Comparison of ENCODE assay signal across 9 cellular contexts in genomic region chr6:11434565-11435326, GRCh38.
DNase-seq lines count a peak whose midpoint lies in the region; ATAC-seq and TF ChIP-seq lines count a peak whose summit lies in the region.
"Had no signal": no experiment of that assay in that cellular context is flagged by ENCODE, and none has a peak within 500 bp of the region (broad histone marks: within the 10 kb centered on the region; RNA-seq: fewer than 3 reads in every experiment).

No MANE protein-coding gene starts in this region.

- intact Hi-C loops in psoas muscle (cut with DNase I) = no loop called here

- WGBS in psoas muscle, 3 donors = 63 to 67% (median 67%) methylated on average over 10 of the region's 10 CpGs

- no peaks in the 10 kb centered on the region for H3K9me3 ChIP-seq in psoas muscle

- no peaks in the 10 kb centered on the region for H3K36me3 ChIP-seq in psoas muscle (ENCODE audit: insufficient read depth in 1 of 2, low read depth in 1 of 2)
- H3K36me3 ChIP-seq: neural progenitor cell had no signal

- ATAC-seq in psoas muscle (peak in 3 of 4 donors; percentile 30 to 43 (median 41)), GM18909 (IDR thresholded peaks at IDR 0.05; ENCODE audit: poor library complexity, unreplicated experiment) (no peak)

- peaks cover 23% of the 10 kb centered on the region for H3K4me1 ChIP-seq in psoas muscle

- H3K4me3 ChIP-seq in fibroblast of mammary gland (ENCODE audit: control insufficient read depth, low read depth, low read length) = no peak overlapping the region
- no peak overlapping the region for H3K4me3 ChIP-seq in psoas muscle
- H3K4me3 ChIP-seq: neural progenitor cell had no signal

- H3K27ac ChIP-seq in psoas muscle = no peak overlapping the region
- H3K27ac ChIP-seq: neural progenitor cell had no signal

- DNase-seq in Daoy (ENCODE audit: low read depth) (peak; percentile 57), RPMI7951 (ENCODE audit: low read depth) (peak; percentile 45), fibroblast of mammary gland (ENCODE audit: low read depth) (peak; percentile 88), psoas muscle (no peak), NCI-H524 (lab: John Stamatoyannopoulos, UW) (no peak), NCI-H2107 (lab: John Stamatoyannopoulos, UW) (no peak), NCI-H1048 (lab: John Stamatoyannopoulos, UW) (no peak)

- TF ChIP-seq CTCF in fibroblast of mammary gland (conservative IDR thresholded peaks at IDR 0.05; ENCODE audit: control insufficient read depth, insufficient read depth, low read depth, low read length) (no peak), psoas muscle (IDR thresholded peaks at IDR 0.05) (no peak)

- H3K27me3 ChIP-seq in psoas muscle (ENCODE audit: insufficient read depth in 3 of 3, low read length in 2 of 3) = peaks cover 0 to 1% (median 0%) of the 10 kb centered on the region in 3 donors
- H3K27me3 ChIP-seq: neural progenitor cell had no signal

Comparison
In these comparisons a context has a peak if more than half of its experiments do, and no peak if none do; other contexts are left out.
1. DNase-seq: peak in Daoy (single experiment), RPMI7951 (single experiment) and fibroblast of mammary gland (single experiment); none in psoas muscle (0 of 2), NCI-H524 (0 of 2), NCI-H2107 (single experiment) and NCI-H1048 (single experiment).